19 cellular contexts compared by ENCODE assay signal in the genomic region with DNA sequence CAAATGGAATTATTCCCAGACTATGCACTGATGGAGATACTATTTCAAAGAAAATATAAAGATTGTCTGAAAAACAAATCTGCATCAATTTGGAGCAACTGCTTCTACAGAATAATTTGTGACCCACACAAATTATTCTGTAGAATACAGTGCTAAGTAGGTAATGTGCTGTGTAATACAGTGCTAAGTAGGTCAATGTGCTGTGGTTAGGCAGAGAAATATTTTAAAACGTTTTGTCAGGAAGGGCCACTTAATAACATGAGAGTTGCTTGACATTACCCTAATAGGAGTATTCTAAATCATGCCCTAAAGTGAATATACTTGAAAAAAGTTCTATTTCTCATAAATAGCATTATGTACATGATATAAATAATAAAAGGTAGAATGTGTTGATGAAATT.
"Had no signal": no experiment of that assay in that cellular context is flagged by ENCODE, and none has a peak within 500 bp of the region (broad histone marks: within the 10 kb centered on the region; RNA-seq: fewer than 3 reads in every experiment).

No MANE protein-coding gene starts in this region.

- ATAC-seq: naive thymus-derived CD8-positive, alpha-beta T cell; right cardiac atrium; stimulated activated naive B cell treated with anti-CD40 and anti-IgM and Interleukin-4, amounts not matched to agents 10 μg/mL and 1 μg/mL and 100 μg/mL, for 72 hours had no signal

- H3K36me3 ChIP-seq: ovary, sigmoid colon, thoracic aorta, tibial nerve, upper lobe of left lung had no signal

- H3K4me1 ChIP-seq: psoas muscle, sigmoid colon, tibial nerve, upper lobe of left lung had no signal

- H3K9me3 ChIP-seq: ovary, psoas muscle, thoracic aorta, upper lobe of left lung had no signal

- DNase-seq: dorsolateral prefrontal cortex; effector CD4-positive, alpha-beta T cell; hypothalamus; naive thymus-derived CD8-positive, alpha-beta T cell; nephron progenitor cell; occipital lobe; ovary; posterior cingulate gyrus; psoas muscle; right cardiac atrium; sigmoid colon; stimulated activated CD4-positive, alpha-beta T cell treated with anti-CD3 and anti-CD28 coated beads, Interleukin-15, amount 100 ng/mL, for 24 hours; stimulated activated CD4-positive, alpha-beta T cell treated with anti-CD3 and anti-CD28 coated beads, Interleukin-2, amount 100 ng/mL, for 48 hours; stimulated activated naive B cell treated with anti-CD40 and anti-IgM and Interleukin-4, amounts not matched to agents 10 μg/mL and 1 μg/mL and 100 μg/mL, for 72 hours; upper lobe of left lung had no signal

- H3K4me3 ChIP-seq: dorsolateral prefrontal cortex, lung, ovary, psoas muscle, sigmoid colon, skin epidermis, thoracic aorta, tibial nerve, upper lobe of left lung had no signal

- H3K27me3 ChIP-seq: dorsolateral prefrontal cortex, ovary, sigmoid colon, tibial nerve, upper lobe of left lung had no signal

- H3K27ac ChIP-seq: dorsolateral prefrontal cortex, ovary, psoas muscle, sigmoid colon, skin epidermis, thoracic aorta, tibial nerve, upper lobe of left lung had no signal
